8 cellular contexts compared by ENCODE assay signal in the genomic region with DNA sequence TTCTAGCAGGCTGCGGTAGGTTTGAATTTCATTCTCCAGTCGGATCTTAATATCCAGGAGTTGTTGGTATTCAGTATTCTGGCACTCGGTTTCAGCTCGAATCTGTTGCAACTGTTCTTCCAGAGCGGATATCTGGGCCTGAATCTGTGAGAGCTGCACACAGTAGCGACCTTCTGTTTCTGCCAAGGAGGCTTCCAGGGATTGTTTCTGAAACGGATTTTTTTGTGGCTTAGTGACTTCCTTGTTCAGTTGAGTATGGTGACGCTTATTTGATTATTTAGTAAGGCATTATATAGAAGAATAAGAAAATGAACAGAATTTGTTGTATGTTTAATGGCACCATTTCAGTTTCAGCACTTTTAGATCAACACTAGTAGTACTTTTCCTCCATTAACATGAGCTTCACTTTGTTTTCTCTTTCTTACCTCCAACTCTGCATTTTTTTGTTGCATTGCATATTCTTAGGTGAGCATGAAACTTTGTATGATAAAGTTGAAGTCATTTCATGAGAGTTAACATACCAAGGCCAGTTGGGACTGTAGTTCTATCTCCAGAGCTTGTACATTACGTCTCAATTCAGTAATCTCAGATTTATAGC. TPM values are rescaled to one million over a fixed set of nuclear protein-coding genes. Genes with fewer than 3 reads are reported as not detected.
DNase-seq lines count a peak whose midpoint lies in the region; ATAC-seq and TF ChIP-seq lines count a peak whose summit lies in the region.

No MANE protein-coding gene starts in this region.

- H3K4me1 Mint-ChIP-seq in endothelial cell (ENCODE audit: unreplicated experiment) (peaks cover 30% of the 10 kb centered on the region), naive B cell (peaks cover 10 to 23% (median 16%) of the 10 kb centered on the region in 3 donors)

- POLR2A ChIA-PET in PC-3 (lab: Charles Lee; ENCODE audit: unreplicated experiment) = interaction anchor here (1.0 kb wide), 1 partner anchor 37 kb away, joined by 31 read pairs; no protein-coding TSS in a partner anchor

- no peaks in the 10 kb centered on the region for H3K36me3 ChIP-seq in PC-3 (ENCODE audit: low read depth, low read length)

- H3K27me3 ChIP-seq in PC-3 (ENCODE audit: low read length) = no peaks in the 10 kb centered on the region

- H3K9me3 ChIP-seq in PC-3 (ENCODE audit: low read length) = no peaks in the 10 kb centered on the region

- peak overlapping the region; percentile 92 for H3K4me2 ChIP-seq in PC-3 (ENCODE audit: low read length)

- H3K9me3 Mint-ChIP-seq in endothelial cell (ENCODE audit: unreplicated experiment) (no peaks in the 10 kb centered on the region), naive B cell (peaks cover 2 to 15% (median 4%) of the 10 kb centered on the region in 7 donors)

- peak overlapping the region; percentile 96 for H3K4me3 ChIP-seq in PC-3 (ENCODE audit: low read length)

- H3K4me3 Mint-ChIP-seq in endothelial cell (ENCODE audit: unreplicated experiment) (peak overlapping the region; percentile 90), naive B cell (peak overlapping the region; percentile 62 to 97 (median 80))

- H3K27ac Mint-ChIP-seq in endothelial cell (ENCODE audit: unreplicated experiment) (peak overlapping the region; percentile 95), naive B cell (peak overlapping the region in 4 of 6 donors; percentile 53 to 69 (median 57))

- H3K27ac ChIP-seq in PC-3 (ENCODE audit: low read length) = peak overlapping the region; percentile 67

- H3K79me2 ChIP-seq in PC-3 (ENCODE audit: low read length) = peaks cover 25% of the 10 kb centered on the region

- ATAC-seq in PC-3 (peak; percentile 16; the same call in 1 of the 2 replicates), naive B cell (ENCODE audit: low read depth in 2 of 2) (no peak), GM18907 (IDR thresholded peaks at IDR 0.05; ENCODE audit: unreplicated experiment) (no peak), HG03045 (IDR thresholded peaks at IDR 0.05; ENCODE audit: unreplicated experiment) (no peak)

- peak overlapping the region; percentile 89 for H3K9ac ChIP-seq in PC-3 (ENCODE audit: low read length)

- H3K27me3 Mint-ChIP-seq in endothelial cell (ENCODE audit: unreplicated experiment) = no peaks in the 10 kb centered on the region
- peaks cover 7 to 17% (median 11%) of the 10 kb centered on the region in 3 donors for H3K27me3 Mint-ChIP-seq in naive B cell

- TF ChIP-seq CTCF in PC-3 (conservative IDR thresholded peaks at IDR 0.05; ENCODE audit: low read depth, low read length) (no peak), endothelial cell (IDR thresholded peaks at IDR 0.05; ENCODE audit: unreplicated experiment) (no peak)

- H4K20me1 ChIP-seq in PC-3 (ENCODE audit: low read length) = no peaks in the 10 kb centered on the region

- H2AFZ ChIP-seq in PC-3 (ENCODE audit: low read length) = peak overlapping the region; percentile 83

- no TSS peak for BruUV-seq in PC-3 (replicated peaks; lab: Mats Ljungman, UMichigan)

- DNase-seq in G401 (ENCODE audit: low spot score) (peak; percentile 23), PC-3 (no peak), endothelial cell (ENCODE audit: low spot score) (peak; percentile 18), naive B cell (no peak), NCI-H2029 treated with DMSO at 0.1 percent for 48 hours (lab: John Stamatoyannopoulos, UW) (no peak), mucosa of gallbladder (ENCODE audit: low spot score) (no peak)

- no peaks in the 10 kb centered on the region for H3F3A ChIP-seq in PC-3 (ENCODE audit: low read length, unreplicated experiment)

- in situ Hi-C loops in G401 (cut with HindIII; ENCODE audit: low sequenced_read_pairs) = no loop called here

- H3K36me3 Mint-ChIP-seq in endothelial cell (ENCODE audit: low read depth, unreplicated experiment) (peaks cover 17% of the 10 kb centered on the region), naive B cell (peaks cover 32 to 36% of the 10 kb centered on the region in 2 donors)

- H3K4me1 ChIP-seq in PC-3 (ENCODE audit: insufficient read depth, low read length) = peaks cover 17% of the 10 kb centered on the region; the same call in 1 of the 2 replicates

- no peaks in the 10 kb centered on the region for H3K9me2 ChIP-seq in PC-3 (replicated peaks; ENCODE audit: low read length)

- intact Hi-C loops in PC-3 (cut with micrococcal nuclease) = no loop called here

- CTCF ChIA-PET in PC-3 (lab: Charles Lee) = interaction anchor here (0.7 kb wide), 1 partner anchor 29 kb away, joined by 3 read pairs; no protein-coding TSS in a partner anchor

RNA-seq across cellular contexts. Expression of gene KRT10, which starts 2.8 kb away (rescaled TPM):
- 22.4 and 30.6 TPM in 2 replicates for total RNA-seq in G401 (2014; rRNA removed; shearing (Covaris generic))
- total RNA-seq in PC-3 (2014; rRNA removed) (18.3 and 24.8 TPM in 2 replicates), endothelial cell (ENCODE audit: unreplicated experiment) (28.2 TPM), mucosa of gallbladder (30.1 TPM)
- polyA plus RNA-seq in naive B cell (ENCODE audit: low read depth in 6 of 6) = 100 to 1,000 TPM; 194 to 275 (median 232) TPM

RNA-seq across cellular contexts. Expression of gene KRT28, which starts 19.9 kb away (rescaled TPM):
- not detected in 2 replicates for total RNA-seq in G401 (2014; rRNA removed; shearing (Covaris generic))
- total RNA-seq in PC-3 (2014; rRNA removed) (not detected in 2 replicates), endothelial cell (ENCODE audit: unreplicated experiment) (not detected), mucosa of gallbladder (not detected)
- not detected for polyA plus RNA-seq in naive B cell (ENCODE audit: low read depth in 6 of 6)

RNA-seq across cellular contexts. Expression of gene KRT27, which starts 37.3 kb away (rescaled TPM):
- total RNA-seq in G401 (2014; rRNA removed; shearing (Covaris generic)) = not detected in 2 replicates
- total RNA-seq in PC-3 (2014; rRNA removed) = not detected in 2 replicates
- not detected for total RNA-seq in endothelial cell (ENCODE audit: unreplicated experiment)
- under 1 TPM in 1 of 6 donors, not detected in 5; 0.53 TPM for polyA plus RNA-seq in naive B cell (ENCODE audit: low read depth in 6 of 6)
- not detected for total RNA-seq in mucosa of gallbladder

RNA-seq across cellular contexts. Expression of gene KRT12, which starts 47.4 kb away (rescaled TPM):
- not detected in 2 replicates for total RNA-seq in G401 (2014; rRNA removed; shearing (Covaris generic))
- not detected in 2 replicates for total RNA-seq in PC-3 (2014; rRNA removed)
- not detected for total RNA-seq in endothelial cell (ENCODE audit: unreplicated experiment)
- not detected for polyA plus RNA-seq in naive B cell (ENCODE audit: low read depth in 6 of 6)
- total RNA-seq in mucosa of gallbladder = not detected

RNA-seq across cellular contexts. Expression of gene KRT26, which starts 47.6 kb away (rescaled TPM):
- total RNA-seq in G401 (2014; rRNA removed; shearing (Covaris generic)) = not detected in 2 replicates
- not detected in 2 replicates for total RNA-seq in PC-3 (2014; rRNA removed)
- total RNA-seq in endothelial cell (ENCODE audit: unreplicated experiment) = not detected
- not detected for polyA plus RNA-seq in naive B cell (ENCODE audit: low read depth in 6 of 6)
- not detected for total RNA-seq in mucosa of gallbladder

Comparison
In these comparisons a context has a peak if more than half of its experiments do, and no peak if none do; other contexts are left out.
1. DNase-seq: peak in G401 (single experiment) and endothelial cell (single experiment); none in PC-3 (single experiment), naive B cell (single experiment), NCI-H2029 treated with DMSO at 0.1 percent for 48 hours (single experiment) and mucosa of gallbladder (single experiment).